In the genomic region with DNA sequence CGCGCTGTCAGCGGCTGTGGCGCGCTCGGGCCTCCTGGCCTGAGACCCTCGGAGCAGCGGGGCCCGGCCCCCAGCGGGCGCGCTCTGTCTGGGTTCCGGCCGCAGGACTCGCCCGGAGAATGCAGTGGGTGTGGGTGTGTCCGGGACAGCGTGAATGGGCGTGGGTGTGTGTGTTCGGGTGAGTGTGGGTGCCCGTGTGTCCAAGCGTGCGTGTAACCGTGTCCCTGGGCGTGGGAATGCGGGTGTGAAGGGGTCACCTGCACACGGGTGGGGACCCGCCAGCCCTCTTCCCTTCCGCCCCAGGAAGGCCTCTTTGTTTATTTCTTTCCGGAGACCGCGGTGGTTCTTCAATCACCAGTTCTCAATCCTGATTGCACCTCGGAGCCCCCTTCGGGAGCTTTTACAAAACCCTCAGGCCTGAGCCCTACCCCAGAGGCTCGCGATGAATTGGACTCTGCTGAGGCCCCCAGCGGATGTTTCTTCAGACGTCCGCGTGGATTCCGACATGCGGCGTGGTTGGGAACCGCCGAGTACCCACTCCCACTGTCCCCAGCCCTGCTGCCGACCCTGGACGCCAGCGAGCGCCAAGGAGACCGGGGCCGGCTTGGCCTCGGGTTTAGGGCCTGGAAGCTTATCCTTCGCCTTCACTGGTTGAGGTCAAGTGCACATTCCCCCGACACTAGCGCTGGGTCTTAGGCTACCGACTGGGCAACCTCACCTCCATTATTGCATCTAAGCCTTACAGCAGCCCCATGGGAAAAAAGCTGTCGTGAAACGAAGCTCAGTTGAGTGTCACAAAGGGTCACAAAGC, we compare ENCODE assay signal across 8 cellular contexts. TPM values are rescaled to one million over a fixed set of nuclear protein-coding genes. Genes with fewer than 3 reads are reported as not detected.
DNase-seq lines count a peak whose midpoint lies in the region; ATAC-seq and TF ChIP-seq lines count a peak whose summit lies in the region.

No MANE protein-coding gene starts in this region.

- peak overlapping the region; percentile 87 for H3K4me2 ChIP-seq in trophoblast cell (ENCODE audit: low read length)

- peaks cover 9% of the 10 kb centered on the region for H3K79me2 ChIP-seq in trophoblast cell (ENCODE audit: control insufficient read depth, insufficient read depth, low read length, poor library complexity)

- H3K27ac ChIP-seq in Peyer's patch (peak overlapping the region in 1 of 4 donors; percentile 3), trophoblast cell (ENCODE audit: low read depth, low read length) (peak overlapping the region; percentile 77)

- peak overlapping the region; percentile 78 for H3K9ac ChIP-seq in trophoblast cell (ENCODE audit: low read length)

- peak overlapping the region; percentile 66 for H2BK12ac ChIP-seq in trophoblast cell (ENCODE audit: low read length)

- H2AK5ac ChIP-seq in trophoblast cell (ENCODE audit: low read length): peak overlapping the region; percentile 87

- H3K79me1 ChIP-seq in trophoblast cell (ENCODE audit: low read length): peaks cover 25% of the 10 kb centered on the region

- H3K4me3 ChIP-seq in Peyer's patch: peak overlapping the region; percentile 17 to 63 (median 49)
- H3K4me3 ChIP-seq in fibroblast of pulmonary artery (replicated peaks; ENCODE audit: low read depth, low read length): peak overlapping the region; percentile 39
- peak overlapping the region; percentile 76 for H3K4me3 ChIP-seq in trophoblast cell (ENCODE audit: low read depth, low read length)

- WGBS in trophoblast cell (ENCODE audit: extremely low coverage, insufficient coverage, insufficient read length): no CpG with 5 or more reads among the region's 58 CpGs

- no peaks in the 10 kb centered on the region for H3K9me3 ChIP-seq in Peyer's patch
- no peaks in the 10 kb centered on the region for H3K9me3 ChIP-seq in trophoblast cell (ENCODE audit: insufficient read depth, low read depth, low read length)

- no peaks in the 10 kb centered on the region for H3K36me3 ChIP-seq in Peyer's patch
- peaks cover 0 to 2% of the 10 kb centered on the region in 2 experiments for H3K36me3 ChIP-seq in trophoblast cell (ENCODE audit: control insufficient read depth in 1 of 2, insufficient read depth in 2 of 2, low read length in 2 of 2)

- peak overlapping the region; percentile 91 for H2BK120ac ChIP-seq in trophoblast cell (ENCODE audit: insufficient read depth, low read length, poor library complexity)

- no peak for TF ChIP-seq POLR2A in Peyer's patch (IDR thresholded peaks at IDR 0.05)

- peak overlapping the region; percentile 97 for H4K91ac ChIP-seq in trophoblast cell (ENCODE audit: low read depth, low read length)

- peak overlapping the region; percentile 90 for H4K8ac ChIP-seq in trophoblast cell (ENCODE audit: low read depth, low read length)

- peak overlapping the region; percentile 83 for H3K4ac ChIP-seq in trophoblast cell (ENCODE audit: low read depth, low read length)

- no peak overlapping the region for H3K23ac ChIP-seq in trophoblast cell (ENCODE audit: low read length)

- H3K18ac ChIP-seq in trophoblast cell (ENCODE audit: low read length): peak overlapping the region; percentile 98

- peak overlapping the region; percentile 90 for H4K12ac ChIP-seq in trophoblast cell (ENCODE audit: low read depth, low read length)

- TF ChIP-seq CTCF in Peyer's patch (IDR thresholded peaks at IDR 0.05) (no peak), fibroblast of pulmonary artery (IDR thresholded peaks at IDR 0.05; ENCODE audit: low read length, missing control alignments) (no peak)

- peak overlapping the region; percentile 67 for H2BK5ac ChIP-seq in trophoblast cell (ENCODE audit: low read depth, low read length, poor library complexity)

- DNase-seq in Peyer's patch (peak in 2 of 3 donors; percentile 53 to 56), fibroblast of pulmonary artery (ENCODE audit: low read depth) (no peak), trophoblast cell (peak in 1 of 2 donors; percentile 26)

- peak overlapping the region; percentile 89 for H2AFZ ChIP-seq in trophoblast cell (ENCODE audit: insufficient read depth, low read length, poor library complexity)

- H3K14ac ChIP-seq in trophoblast cell (ENCODE audit: low read length): peak overlapping the region; percentile 93

- peaks cover 0 to 29% (median 8%) of the 10 kb centered on the region in 4 donors for H3K4me1 ChIP-seq in Peyer's patch
- peaks cover 13 to 17% of the 10 kb centered on the region in 2 experiments for H3K4me1 ChIP-seq in trophoblast cell (ENCODE audit: control insufficient read depth in 1 of 2, insufficient read depth in 2 of 2, low read length in 2 of 2)

- ATAC-seq in GM18498 (IDR thresholded peaks at IDR 0.05; ENCODE audit: unreplicated experiment) (peak; percentile 34), HG03378 (IDR thresholded peaks at IDR 0.05; ENCODE audit: unreplicated experiment) (no peak), GM18867 (IDR thresholded peaks at IDR 0.05; ENCODE audit: unreplicated experiment) (no peak), HG03097 (IDR thresholded peaks at IDR 0.05; ENCODE audit: low FRiP score, unreplicated experiment) (no peak), HG03469 (IDR thresholded peaks at IDR 0.05; ENCODE audit: unreplicated experiment) (no peak)

- H3K27me3 ChIP-seq in Peyer's patch: no peaks in the 10 kb centered on the region
- H3K27me3 ChIP-seq in trophoblast cell (ENCODE audit: insufficient read depth, low read length): no peaks in the 10 kb centered on the region

RNA-seq across cellular contexts. Expression of a gene that starts 19.3 kb away (rescaled TPM):
- 1 to 10 TPM in 3 of 4 donors, under 1 TPM in 1; 0.18 to 1.7 (median 1.3) TPM for total RNA-seq in Peyer's patch
- 22.0 and 22.1 TPM in 2 replicates for polyA plus RNA-seq in trophoblast cell (2013)
